Comparison of ENCODE assay signal across 10 cellular contexts in genomic region chr11:113862430-113862829, GRCh38. TPM values are rescaled to one million over a fixed set of nuclear protein-coding genes. Genes with fewer than 3 reads are reported as not detected.
DNase-seq lines count a peak whose midpoint lies in the region; ATAC-seq and TF ChIP-seq lines count a peak whose summit lies in the region.
"Had no signal": no experiment of that assay in that cellular context is flagged by ENCODE, and none has a peak within 500 bp of the region (broad histone marks: within the 10 kb centered on the region; RNA-seq: fewer than 3 reads in every experiment).

No MANE protein-coding gene starts in this region.

- no peak overlapping the region for H3K4me3 ChIP-seq in skeletal muscle cell (ENCODE audit: low read depth, low read length)

- no peaks in the 10 kb centered on the region for H3K27me3 Mint-ChIP-seq in activated T-cell treated with anti-CD3 and anti-CD28 coated beads, Interleukin-2, amount 50 U/mL, for 24 hours
- peaks cover 2% of the 10 kb centered on the region for H3K27me3 Mint-ChIP-seq in endothelial cell (ENCODE audit: unreplicated experiment)

- no peak for TF ChIP-seq CTCF in endothelial cell (IDR thresholded peaks at IDR 0.05; ENCODE audit: unreplicated experiment)

- peak overlapping the region; percentile 49 for H3K27ac Mint-ChIP-seq in activated T-cell treated with anti-CD3 and anti-CD28 coated beads, Interleukin-2, amount 50 U/mL, for 24 hours
- H3K27ac Mint-ChIP-seq in endothelial cell (ENCODE audit: unreplicated experiment), result peak overlapping the region; percentile 50

- no peak for ATAC-seq in HG03571 (IDR thresholded peaks at IDR 0.05; ENCODE audit: unreplicated experiment)

- intact Hi-C loops in head of caudate nucleus (cut with DNase I), result no loop called here

- H3K9me3 Mint-ChIP-seq in activated T-cell treated with anti-CD3 and anti-CD28 coated beads, Interleukin-2, amount 50 U/mL, for 24 hours, result no peaks in the 10 kb centered on the region
- H3K9me3 Mint-ChIP-seq in endothelial cell (ENCODE audit: unreplicated experiment), result no peaks in the 10 kb centered on the region

- DNase-seq in activated T-cell treated with anti-CD3 and anti-CD28 coated beads, Interleukin-2, amount 50 U/mL, for 24 hours, result no peak
- no peak for DNase-seq in activated T-cell treated with anti-CD3 and anti-CD28 coated beads, Interleukin-2, amount 50 U/mL, for 1 hour
- DNase-seq in NCI-H82 (lab: John Stamatoyannopoulos, UW) (peak; percentile 84), endothelial cell (ENCODE audit: low spot score) (no peak), skeletal muscle cell (ENCODE audit: low read depth) (peak; percentile 31), head of caudate nucleus (no peak)
- no peak for DNase-seq in stimulated activated CD4-positive, alpha-beta T cell treated with anti-CD3 and anti-CD28 coated beads, Interleukin-15, amount 100 ng/mL, for 24 hours

- H3K36me3 Mint-ChIP-seq in activated T-cell treated with anti-CD3 and anti-CD28 coated beads, Interleukin-2, amount 50 U/mL, for 24 hours (ENCODE audit: low read depth), result peaks cover 5% of the 10 kb centered on the region
- no peaks in the 10 kb centered on the region for H3K36me3 Mint-ChIP-seq in endothelial cell (ENCODE audit: low read depth, unreplicated experiment)

- H3K4me1 Mint-ChIP-seq in activated T-cell treated with anti-CD3 and anti-CD28 coated beads, Interleukin-2, amount 50 U/mL, for 24 hours (ENCODE audit: low read depth), result peaks cover 16% of the 10 kb centered on the region
- peaks cover 28% of the 10 kb centered on the region for H3K4me1 Mint-ChIP-seq in endothelial cell (ENCODE audit: unreplicated experiment)

- H3K4me3 Mint-ChIP-seq in activated T-cell treated with anti-CD3 and anti-CD28 coated beads, Interleukin-2, amount 50 U/mL, for 24 hours, result no peak overlapping the region
- H3K4me3 Mint-ChIP-seq in endothelial cell (ENCODE audit: unreplicated experiment), result no peak overlapping the region

RNA-seq across cellular contexts. Expression of gene USP28, which starts 12.9 kb away (rescaled TPM):
- 89.8 TPM for total RNA-seq in endothelial cell (ENCODE audit: unreplicated experiment)

RNA-seq across cellular contexts. Expression of gene HTR3B, which starts 42.2 kb away (rescaled TPM):
- not detected for total RNA-seq in endothelial cell (ENCODE audit: unreplicated experiment)
- total RNA-seq: posterior vena cava, ureter had no signal

Comparison
In these comparisons a context has a peak if more than half of its experiments do, and no peak if none do; other contexts are left out.
1. DNase-seq: peak in NCI-H82 (single experiment) and skeletal muscle cell (single experiment); none in activated T-cell treated with anti-CD3 and anti-CD28 coated beads, Interleukin-2, amount 50 U/mL, for 24 hours (single experiment), activated T-cell treated with anti-CD3 and anti-CD28 coated beads, Interleukin-2, amount 50 U/mL, for 1 hour (single experiment), endothelial cell (single experiment), head of caudate nucleus (0 of 42) and stimulated activated CD4-positive, alpha-beta T cell treated with anti-CD3 and anti-CD28 coated beads, Interleukin-15, amount 100 ng/mL, for 24 hours (single experiment).